Comparison of ENCODE assay signal across 31 cellular contexts in the genomic region with DNA sequence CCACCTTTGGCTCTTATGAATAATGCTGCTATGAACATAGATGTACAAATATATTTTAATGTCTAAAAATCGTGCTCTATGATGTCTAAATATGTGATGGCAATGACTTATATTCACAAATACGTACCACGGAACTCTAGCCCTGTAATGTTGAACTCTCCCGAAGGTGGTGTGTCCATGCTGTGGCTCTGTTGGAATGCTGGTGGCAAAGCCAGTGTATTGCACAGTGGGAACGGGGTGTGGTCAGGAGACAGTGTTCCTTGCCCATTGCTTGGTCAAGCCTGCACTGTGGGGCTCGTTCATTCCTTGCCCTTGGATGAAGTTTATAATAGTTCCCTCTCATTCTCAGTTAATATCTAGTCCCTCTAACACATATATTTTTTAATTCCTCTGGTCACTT.
"Had no signal": no experiment of that assay in that cellular context is flagged by ENCODE, and none has a peak within 500 bp of the region (broad histone marks: within the 10 kb centered on the region; RNA-seq: fewer than 3 reads in every experiment).

No MANE protein-coding gene starts in this region.

- H3K36me3 ChIP-seq: adrenal gland had no signal

- H3K4me3 ChIP-seq: adrenal gland, body of pancreas, esophagus muscularis mucosa, gastroesophageal sphincter had no signal

- ATAC-seq: activated naive CD8-positive, alpha-beta T cell treated with anti-CD3 and anti-CD28 coated beads, Interleukin-2, amount 50 U/mL, for 24 hours; activated T-cell treated with anti-CD3 and anti-CD28 coated beads, Interleukin-2, amount 50 U/mL, for 72 hours; body of pancreas; effector memory CD8-positive, alpha-beta T cell; gastroesophageal sphincter; T-helper 17 cell had no signal

- H3K27ac ChIP-seq: adrenal gland, body of pancreas, esophagus muscularis mucosa, gastroesophageal sphincter had no signal

- H3K4me3 Mint-ChIP-seq: activated CD4-positive, alpha-beta memory T cell treated with anti-CD3 and anti-CD28 coated beads, Interleukin-2, amount 10 ng/mL, durations not matched to agents 7 days and 5 days; activated CD4-positive, alpha-beta T cell treated with anti-CD3 and anti-CD28 coated beads, Interleukin-2, amount 10 ng/mL, durations not matched to agents 7 days and 5 days; activated naive CD8-positive, alpha-beta T cell treated with anti-CD3 and anti-CD28 coated beads for 36 hours; activated naive CD8-positive, alpha-beta T cell treated with anti-CD3 and anti-CD28 coated beads, Interleukin-2, amount 50 U/mL, for 24 hours; activated T-cell treated with anti-CD3 and anti-CD28 coated beads, Interleukin-2, amount 50 U/mL, for 24 hours; activated T-cell treated with anti-CD3 and anti-CD28 coated beads, Interleukin-2, amount 50 U/mL, for 72 hours; effector memory CD8-positive, alpha-beta T cell; T-helper 17 cell; T-helper 2 cell treated with Interferon-gamma antibody and Interleukin-4, amounts not matched to agents 5 μg/mL and 100 μg/mL, for 36 hours had no signal

- H3K9me3 ChIP-seq: adrenal gland, body of pancreas, esophagus muscularis mucosa, gastroesophageal sphincter had no signal

- H3K4me1 Mint-ChIP-seq: activated CD4-positive, alpha-beta memory T cell treated with anti-CD3 and anti-CD28 coated beads, Interleukin-2, amount 10 ng/mL, durations not matched to agents 7 days and 5 days; activated CD4-positive, alpha-beta T cell treated with anti-CD3 and anti-CD28 coated beads, Interleukin-2, amount 10 ng/mL, durations not matched to agents 7 days and 5 days; activated naive CD8-positive, alpha-beta T cell treated with anti-CD3 and anti-CD28 coated beads for 36 hours; activated naive CD8-positive, alpha-beta T cell treated with anti-CD3 and anti-CD28 coated beads, Interleukin-2, amount 50 U/mL, for 24 hours had no signal

- H3K27ac Mint-ChIP-seq: activated CD4-positive, alpha-beta memory T cell treated with anti-CD3 and anti-CD28 coated beads, Interleukin-2, amount 10 ng/mL, durations not matched to agents 7 days and 5 days; activated CD4-positive, alpha-beta T cell treated with anti-CD3 and anti-CD28 coated beads, Interleukin-2, amount 10 ng/mL, durations not matched to agents 7 days and 5 days; activated naive CD8-positive, alpha-beta T cell treated with anti-CD3 and anti-CD28 coated beads for 36 hours; activated naive CD8-positive, alpha-beta T cell treated with anti-CD3 and anti-CD28 coated beads, Interleukin-2, amount 50 U/mL, for 24 hours; activated T-cell treated with anti-CD3 and anti-CD28 coated beads, Interleukin-2, amount 50 U/mL, for 24 hours; activated T-cell treated with anti-CD3 and anti-CD28 coated beads, Interleukin-2, amount 50 U/mL, for 72 hours; effector memory CD8-positive, alpha-beta T cell; T-helper 17 cell; T-helper 2 cell treated with Interferon-gamma antibody and Interleukin-4, amounts not matched to agents 5 μg/mL and 100 μg/mL, for 36 hours had no signal

- H3K27me3 ChIP-seq: adrenal gland, body of pancreas, esophagus muscularis mucosa, gastroesophageal sphincter had no signal

- H3K27me3 Mint-ChIP-seq: activated CD4-positive, alpha-beta memory T cell treated with anti-CD3 and anti-CD28 coated beads, Interleukin-2, amount 10 ng/mL, durations not matched to agents 7 days and 5 days; activated CD4-positive, alpha-beta T cell treated with anti-CD3 and anti-CD28 coated beads, Interleukin-2, amount 10 ng/mL, durations not matched to agents 7 days and 5 days; activated naive CD8-positive, alpha-beta T cell treated with anti-CD3 and anti-CD28 coated beads for 36 hours; activated naive CD8-positive, alpha-beta T cell treated with anti-CD3 and anti-CD28 coated beads, Interleukin-2, amount 50 U/mL, for 24 hours; activated T-cell treated with anti-CD3 and anti-CD28 coated beads, Interleukin-2, amount 50 U/mL, for 24 hours; effector memory CD8-positive, alpha-beta T cell; T-helper 17 cell had no signal

- H3K9me3 Mint-ChIP-seq: activated CD4-positive, alpha-beta memory T cell treated with anti-CD3 and anti-CD28 coated beads, Interleukin-2, amount 10 ng/mL, durations not matched to agents 7 days and 5 days; activated naive CD8-positive, alpha-beta T cell treated with anti-CD3 and anti-CD28 coated beads for 36 hours; activated naive CD8-positive, alpha-beta T cell treated with anti-CD3 and anti-CD28 coated beads, Interleukin-2, amount 50 U/mL, for 24 hours; activated T-cell treated with anti-CD3 and anti-CD28 coated beads, Interleukin-2, amount 50 U/mL, for 24 hours; activated T-cell treated with anti-CD3 and anti-CD28 coated beads, Interleukin-2, amount 50 U/mL, for 72 hours; effector memory CD8-positive, alpha-beta T cell; T-helper 2 cell treated with Interferon-gamma antibody and Interleukin-4, amounts not matched to agents 5 μg/mL and 100 μg/mL, for 36 hours had no signal

- H3K4me1 ChIP-seq: adrenal gland, body of pancreas had no signal

- DNase-seq: activated CD4-positive, alpha-beta memory T cell treated with anti-CD3 and anti-CD28 coated beads, Interleukin-2, amount 10 ng/mL, durations not matched to agents 7 days and 5 days; activated CD4-positive, alpha-beta T cell treated with anti-CD3 and anti-CD28 coated beads for 1 hour; activated CD4-positive, alpha-beta T cell treated with anti-CD3 and anti-CD28 coated beads for 4 hours; activated CD4-positive, alpha-beta T cell treated with anti-CD3 and anti-CD28 coated beads, Interleukin-2, amount 10 ng/mL, durations not matched to agents 7 days and 5 days; activated CD4-positive, alpha-beta T cell treated with anti-CD3 and anti-CD28 coated beads, Interleukin-2, amount 50 U/mL, for 4 hours; activated CD8-positive, alpha-beta memory T cell treated with anti-CD3 and anti-CD28 coated beads, Interleukin-2, amount 50 U/mL, for 48 hours; activated gamma-delta T cell; activated naive CD4-positive, alpha-beta T cell; activated naive CD4-positive, alpha-beta T cell treated with anti-CD3 and anti-CD28 coated beads, Interleukin-2, amount 50 U/mL, for 16 hours; activated naive CD8-positive, alpha-beta T cell treated with anti-CD3 and anti-CD28 coated beads for 36 hours; activated naive CD8-positive, alpha-beta T cell treated with anti-CD3 and anti-CD28 coated beads, Interleukin-2, amount 50 U/mL, for 24 hours; activated T-cell treated with anti-CD3 and anti-CD28 coated beads for 4 hours; activated T-cell treated with anti-CD3 and anti-CD28 coated beads, Interleukin-2, amount 50 U/mL, for 24 hours; activated T-cell treated with anti-CD3 and anti-CD28 coated beads, Interleukin-2, amount 50 U/mL, for 72 hours; adrenal gland; amygdala; aorta; body of pancreas; caudate nucleus; cortex of kidney; dermis blood vessel endothelial cell; effector CD4-positive, alpha-beta T cell; effector memory CD8-positive, alpha-beta T cell; erythroblast; foreskin melanocyte; T-helper 1 cell; T-helper 17 cell; T1000 had no signal
